In the genomic region with DNA sequence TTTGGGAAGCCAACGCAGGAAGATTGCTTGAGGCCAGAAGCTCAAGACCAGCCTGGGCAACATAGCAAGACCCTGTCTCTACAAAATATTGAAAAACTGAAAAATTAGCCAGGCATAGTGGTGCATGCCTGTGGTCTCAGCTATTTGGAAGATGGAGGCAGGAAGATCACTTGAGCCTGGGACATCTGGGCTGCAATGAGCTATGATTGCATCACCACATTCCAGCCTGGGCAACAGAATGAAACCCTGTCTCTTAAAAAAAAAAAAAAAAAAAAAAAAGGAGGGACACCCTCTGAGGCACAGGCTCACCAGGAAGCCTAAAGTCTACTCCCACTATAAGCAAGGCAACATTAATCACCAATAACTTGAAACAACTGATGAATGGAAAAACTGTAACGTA, we compare ENCODE assay signal across 23 cellular contexts.
DNase-seq lines count a peak whose midpoint lies in the region; ATAC-seq and TF ChIP-seq lines count a peak whose summit lies in the region.
"Had no signal": no experiment of that assay in that cellular context is flagged by ENCODE, and none has a peak within 500 bp of the region (broad histone marks: within the 10 kb centered on the region; RNA-seq: fewer than 3 reads in every experiment).

No MANE protein-coding gene starts in this region.

- H3K27ac Mint-ChIP-seq in activated CD4-positive, alpha-beta T cell treated with anti-CD3 and anti-CD28 coated beads for 36 hours = no peak overlapping the region
- H3K27ac Mint-ChIP-seq: B cell, CD14-positive monocyte, HFFc6 had no signal

- CTCF ChIA-PET in activated CD4-positive, alpha-beta T cell treated with anti-CD3 and anti-CD28 coated beads for 36 hours (lab: Charles Lee) = no interaction called here

- H3K36me3 Mint-ChIP-seq in activated CD4-positive, alpha-beta T cell treated with anti-CD3 and anti-CD28 coated beads for 36 hours (ENCODE audit: low read depth) = no peaks in the 10 kb centered on the region
- H3K36me3 Mint-ChIP-seq: CD14-positive monocyte had no signal

- DNase-seq in AG08395 (ENCODE audit: low spot score) (peak; percentile 3), GM04503 (ENCODE audit: low read depth) (peak; percentile 28), epithelial cell of esophagus (ENCODE audit: low read depth) (peak; percentile 5), kidney tubule cell (ENCODE audit: low spot score) (peak; percentile 39), suprapubic skin (ENCODE audit: low spot score in 2 of 2) (no peak)
- DNase-seq in activated CD4-positive, alpha-beta T cell treated with anti-CD3 and anti-CD28 coated beads for 36 hours = no peak
- DNase-seq: 8988T, H7, HFFc6, KG1, NCI-H1105, NCI-H146, NCI-H2029, NCI-H2227 treated with DMSO at 0.1 percent for 48 hours, NCI-H510A, NCI-H748 treated with DMSO at 0.1 percent for 48 hours, SHP77 treated with DMSO at 0.1 percent for 48 hours had no signal

- 91% methylated on average over 2 of the region's 2 CpGs for WGBS in suprapubic skin

- POLR2A ChIA-PET in activated CD4-positive, alpha-beta T cell treated with anti-CD3 and anti-CD28 coated beads for 36 hours (lab: Charles Lee) = no interaction called here

- H3K4me1 Mint-ChIP-seq in activated CD4-positive, alpha-beta T cell treated with anti-CD3 and anti-CD28 coated beads for 36 hours = no peaks in the 10 kb centered on the region
- H3K4me1 Mint-ChIP-seq: B cell, CD14-positive monocyte had no signal

- H3K27me3 Mint-ChIP-seq in activated CD4-positive, alpha-beta T cell treated with anti-CD3 and anti-CD28 coated beads for 36 hours = no peaks in the 10 kb centered on the region
- H3K27me3 Mint-ChIP-seq: B cell had no signal

- intact Hi-C loops in activated CD4-positive, alpha-beta T cell treated with anti-CD3 and anti-CD28 coated beads for 36 hours (cut with DNase I, micrococcal nuclease) = no loop called here

- no peaks in the 10 kb centered on the region for H3K36me3 ChIP-seq in suprapubic skin

- no peaks in the 10 kb centered on the region for H3K4me1 ChIP-seq in suprapubic skin

- TF ChIP-seq CTCF in epithelial cell of esophagus (IDR thresholded peaks at IDR 0.05; ENCODE audit: insufficient read depth, low read depth, low read length, missing control alignments) (no peak), suprapubic skin (IDR thresholded peaks at IDR 0.05) (no peak)

- TF ChIP-seq POLR2A in suprapubic skin (IDR thresholded peaks at IDR 0.05) = no peak

- no peaks in the 10 kb centered on the region for H3K9me3 ChIP-seq in suprapubic skin

- TF ChIP-seq EP300 in suprapubic skin (IDR thresholded peaks at IDR 0.05) = no peak

- H3K9me3 Mint-ChIP-seq in activated CD4-positive, alpha-beta T cell treated with anti-CD3 and anti-CD28 coated beads for 36 hours (ENCODE audit: low read depth) = no peaks in the 10 kb centered on the region
- H3K9me3 Mint-ChIP-seq: HFFc6 had no signal

- no peaks in the 10 kb centered on the region for H3K27me3 ChIP-seq in suprapubic skin

- no peak for ATAC-seq in activated CD4-positive, alpha-beta T cell treated with anti-CD3 and anti-CD28 coated beads for 36 hours
- ATAC-seq in HG02840 (IDR thresholded peaks at IDR 0.05; ENCODE audit: low FRiP score, unreplicated experiment) = no peak

- no peak overlapping the region for H3K4me3 Mint-ChIP-seq in activated CD4-positive, alpha-beta T cell treated with anti-CD3 and anti-CD28 coated beads for 36 hours
- H3K4me3 Mint-ChIP-seq: B cell, CD14-positive monocyte, HFFc6 had no signal

- H3K4me3 ChIP-seq in epithelial cell of esophagus (ENCODE audit: low read length) = no peak overlapping the region
- H3K4me3 ChIP-seq in suprapubic skin = no peak overlapping the region
- H3K4me3 ChIP-seq: SK-N-MC had no signal

- H3K27ac ChIP-seq in suprapubic skin = no peak overlapping the region
- H3K27ac ChIP-seq: HL-60, RWPE1, SK-N-MC had no signal

Comparison
In these comparisons a context has a peak if more than half of its experiments do, and no peak if none do; other contexts are left out.
1. DNase-seq: peak in AG08395 (single experiment), GM04503 (single experiment), epithelial cell of esophagus (single experiment) and kidney tubule cell (single experiment); none in activated CD4-positive, alpha-beta T cell treated with anti-CD3 and anti-CD28 coated beads for 36 hours (single experiment) and suprapubic skin (0 of 2).